12 cellular contexts compared by ENCODE assay signal in genomic region chr2:20182241-20182931, GRCh38. TPM values are rescaled to one million over a fixed set of nuclear protein-coding genes. Genes with fewer than 3 reads are reported as not detected.
A peak's percentile ranks its signal among the peaks of the same experiment; 100 is the strongest.
DNase-seq lines count a peak whose midpoint lies in the region; ATAC-seq and TF ChIP-seq lines count a peak whose summit lies in the region.
"Had no signal": no experiment of that assay in that cellular context is flagged by ENCODE, and none has a peak within 500 bp of the region (broad histone marks: within the 10 kb centered on the region; RNA-seq: fewer than 3 reads in every experiment).

No MANE protein-coding gene starts in this region.

- no peak overlapping the region for H2AFZ ChIP-seq in mammary epithelial cell (ENCODE audit: low read depth, low read length)

- BruUV-seq in mammary epithelial cell (replicated peaks; lab: Mats Ljungman, UMichigan), result no TSS peak

- H3K9ac ChIP-seq in mammary epithelial cell (ENCODE audit: insufficient read depth, low read length), result no peak overlapping the region

- H4K20me1 ChIP-seq in mammary epithelial cell (ENCODE audit: insufficient read depth, low read length), result no peaks in the 10 kb centered on the region

- 82% methylated on average over 14 of the region's 16 CpGs for WGBS in mammary epithelial cell (ENCODE audit: low coverage, missing lambda C conversion rate)

- no peaks in the 10 kb centered on the region for H3K9me3 Mint-ChIP-seq in activated naive CD4-positive, alpha-beta T cell treated with anti-CD3 and anti-CD28 coated beads, Interleukin-2, amount 10 ng/mL, durations not matched to agents 7 days and 5 days

- in situ Hi-C loops in mammary epithelial cell (cut with MboI; ENCODE audit: low sequenced_read_pairs in 2 of 2), result loop anchor here in 1 of 2 donors (5.0 kb wide), 1 partner anchor 75 kb away; no protein-coding TSS in a partner anchor

- no peaks in the 10 kb centered on the region for H3K9me3 ChIP-seq in mammary epithelial cell (replicated peaks; ENCODE audit: insufficient read depth, low read length)
- H3K9me3 ChIP-seq in lower lobe of right lung, result no peaks in the 10 kb centered on the region
- no peaks in the 10 kb centered on the region for H3K9me3 ChIP-seq in WERI-Rb-1 (ENCODE audit: severe bottlenecking)

- H3K27ac ChIP-seq in mammary epithelial cell (ENCODE audit: insufficient read depth, low read depth, low read length), result no peak overlapping the region
- peak overlapping the region; percentile 82 for H3K27ac ChIP-seq in lower lobe of right lung
- no peak overlapping the region for H3K27ac ChIP-seq in WERI-Rb-1
- H3K27ac ChIP-seq: cardiac muscle cell had no signal

- H3K4me1 ChIP-seq in mammary epithelial cell (ENCODE audit: insufficient read depth, low read length) (peaks cover 55% of the 10 kb centered on the region), lower lobe of right lung (peaks cover 78% of the 10 kb centered on the region)

- no peaks in the 10 kb centered on the region for H3K36me3 Mint-ChIP-seq in activated naive CD4-positive, alpha-beta T cell treated with anti-CD3 and anti-CD28 coated beads, Interleukin-2, amount 10 ng/mL, durations not matched to agents 7 days and 5 days

- H3K36me3 ChIP-seq in mammary epithelial cell (ENCODE audit: insufficient read depth, low read length) (no peaks in the 10 kb centered on the region), lower lobe of right lung (no peaks in the 10 kb centered on the region), WERI-Rb-1 (no peaks in the 10 kb centered on the region)
- H3K36me3 ChIP-seq: cardiac muscle cell had no signal

- H3K4me1 Mint-ChIP-seq in activated naive CD4-positive, alpha-beta T cell treated with anti-CD3 and anti-CD28 coated beads, Interleukin-2, amount 10 ng/mL, durations not matched to agents 7 days and 5 days, result no peaks in the 10 kb centered on the region

- peak; percentile 69 for DNase-seq in AG08396 (ENCODE audit: low spot score)
- peak; percentile 13 for DNase-seq in LHCN-M2 (ENCODE audit: low read depth)
- DNase-seq in mammary epithelial cell, result peak; percentile 56
- peak; percentile 93 for DNase-seq in lower lobe of right lung
- no peak for DNase-seq in activated naive CD4-positive, alpha-beta T cell treated with anti-CD3 and anti-CD28 coated beads, Interleukin-2, amount 10 ng/mL, durations not matched to agents 7 days and 5 days
- no peak for DNase-seq in WERI-Rb-1
- no peak for DNase-seq in NCI-H526 treated with DMSO at 0.1 percent for 48 hours (lab: John Stamatoyannopoulos, UW)
- DNase-seq in D341Med (ENCODE audit: low spot score), result no peak
- DNase-seq: NCI-H2227 treated with DMSO at 0.1 percent for 48 hours; stimulated activated naive CD4-positive, alpha-beta T cell; SW 1271 had no signal

- H3K4me3 ChIP-seq in mammary epithelial cell (replicated peaks in 1 of 3; ENCODE audit: insufficient read depth in 1 of 3, low read depth in 2 of 3, low read length in 3 of 3), result no peak overlapping the region
- no peak overlapping the region for H3K4me3 ChIP-seq in lower lobe of right lung
- H3K4me3 ChIP-seq in WERI-Rb-1 (ENCODE audit: low read depth, low read length), result no peak overlapping the region
- H3K4me3 ChIP-seq: cardiac muscle cell had no signal

- dilution Hi-C loops in mammary epithelial cell (cut with HindIII; ENCODE audit: low sequenced_read_pairs), result no loop called here

- ATAC-seq in lower lobe of right lung, result peak; percentile 55 to 59

- H3K4me2 ChIP-seq in mammary epithelial cell (ENCODE audit: insufficient read depth, low read depth, low read length), result no peak overlapping the region

- no peaks in the 10 kb centered on the region for H3K79me2 ChIP-seq in mammary epithelial cell (ENCODE audit: insufficient read depth, low read length)

- TF ChIP-seq CTCF in mammary epithelial cell (conservative IDR thresholded peaks at IDR 0.05 in 1 of 2, IDR thresholded peaks at IDR 0.05 in 1 of 2; ENCODE audit: extremely low read depth in 1 of 2, insufficient read depth in 1 of 2, low read depth in 1 of 2, low read length in 2 of 2) (no peak), lower lobe of right lung (IDR thresholded peaks at IDR 0.05) (no peak), WERI-Rb-1 (IDR thresholded peaks at IDR 0.05; ENCODE audit: low read depth, low read length) (no peak)

- H3K4me3 Mint-ChIP-seq in activated naive CD4-positive, alpha-beta T cell treated with anti-CD3 and anti-CD28 coated beads, Interleukin-2, amount 10 ng/mL, durations not matched to agents 7 days and 5 days, result no peak overlapping the region

- CTCF ChIA-PET in mammary epithelial cell (lab: Charles Lee; ENCODE audit: low non-redundant PET), result interaction anchor here (0.6 kb wide), 1 partner anchor 109 kb away, joined by 4 read pairs; no protein-coding TSS in a partner anchor
- CTCF ChIA-PET in activated naive CD4-positive, alpha-beta T cell treated with anti-CD3 and anti-CD28 coated beads, Interleukin-2, amount 10 ng/mL, durations not matched to agents 7 days and 5 days (lab: Charles Lee), result no interaction called here

- peaks cover 27% of the 10 kb centered on the region for H3K27me3 Mint-ChIP-seq in activated naive CD4-positive, alpha-beta T cell treated with anti-CD3 and anti-CD28 coated beads, Interleukin-2, amount 10 ng/mL, durations not matched to agents 7 days and 5 days

- no peaks in the 10 kb centered on the region for H3K27me3 ChIP-seq in mammary epithelial cell (ENCODE audit: insufficient read depth, low read length)
- H3K27me3 ChIP-seq in lower lobe of right lung (ENCODE audit: low read depth), result no peaks in the 10 kb centered on the region
- H3K27me3 ChIP-seq in WERI-Rb-1 (ENCODE audit: insufficient read depth, low read depth, severe bottlenecking), result no peaks in the 10 kb centered on the region
- H3K27me3 ChIP-seq: cardiac muscle cell had no signal

- no peak overlapping the region for H3K27ac Mint-ChIP-seq in activated naive CD4-positive, alpha-beta T cell treated with anti-CD3 and anti-CD28 coated beads, Interleukin-2, amount 10 ng/mL, durations not matched to agents 7 days and 5 days

- intact Hi-C loops in mammary epithelial cell (cut with micrococcal nuclease) (no loop called here), lower lobe of right lung (cut with DNase I) (no loop called here)

RNA-seq across cellular contexts. Expression of gene SDC1, which starts 42.5 kb away (rescaled TPM):
- total RNA-seq in LHCN-M2 (2014; rRNA removed) (73.1 and 83.5 TPM in 2 replicates), mammary epithelial cell (1,000 to 10,000 TPM in 1 of 2 donors, 100 to 1,000 TPM in 1; 574 to 1,408 TPM), lower lobe of right lung (90.0 TPM)
- polyA plus RNA-seq in LHCN-M2 (2012), result 28.3 TPM
- polyA plus RNA-seq in mammary epithelial cell, result 1,215 TPM
- polyA minus RNA-seq in mammary epithelial cell, result 602 TPM

Comparison
In these comparisons a context has a peak if more than half of its experiments do, and no peak if none do; other contexts are left out.
1. DNase-seq: peak in AG08396 (single experiment), LHCN-M2 (single experiment), mammary epithelial cell (single experiment) and lower lobe of right lung (single experiment); none in activated naive CD4-positive, alpha-beta T cell treated with anti-CD3 and anti-CD28 coated beads, Interleukin-2, amount 10 ng/mL, durations not matched to agents 7 days and 5 days (single experiment), WERI-Rb-1 (single experiment), NCI-H526 treated with DMSO at 0.1 percent for 48 hours (single experiment) and D341Med (single experiment).